ENCODE assay signal across 20 cellular contexts in the genomic region with DNA sequence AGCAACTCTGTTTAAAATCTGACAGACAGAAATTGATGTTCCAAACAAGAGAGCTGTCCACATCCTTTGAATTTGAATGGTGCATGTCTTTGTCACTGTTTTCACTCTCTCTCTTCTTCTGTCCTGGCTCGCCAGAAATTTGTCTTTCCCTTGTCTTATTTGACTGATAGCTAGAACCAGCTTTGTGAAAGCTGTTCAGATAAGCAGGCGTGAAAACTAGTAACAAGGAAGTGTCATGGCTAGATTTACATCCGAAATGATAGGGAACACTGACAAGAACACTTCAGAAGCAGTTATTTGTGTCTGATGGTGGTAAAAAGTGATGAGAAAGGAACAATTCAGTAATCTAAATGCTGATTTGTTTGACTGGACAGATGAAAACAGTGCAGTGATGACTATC.
"Had no signal": no experiment of that assay in that cellular context is flagged by ENCODE, and none has a peak within 500 bp of the region (broad histone marks: within the 10 kb centered on the region; RNA-seq: fewer than 3 reads in every experiment).

No MANE protein-coding gene starts in this region.

- DNase-seq: activated CD4-positive, alpha-beta T cell treated with anti-CD3 and anti-CD28 coated beads, Interleukin-2, amount 50 U/mL, for 1 hour; activated naive CD4-positive, alpha-beta T cell; activated naive CD8-positive, alpha-beta T cell treated with anti-CD3 and anti-CD28 coated beads, Interleukin-2, amount 10 ng/mL, durations not matched to agents 7 days and 5 days; cerebellar nuclear complex; heart left ventricle; left colon; naive B cell; right cardiac atrium; stimulated activated CD4-positive, alpha-beta T cell treated with anti-CD3 and anti-CD28 coated beads, Interleukin-4, amount 100 ng/mL, for 4 hours; stimulated activated CD8-positive, alpha-beta memory T cell treated with anti-CD3 and anti-CD28 coated beads, Interleukin-4, amount 100 ng/mL, for 48 hours; stimulated activated naive CD4-positive, alpha-beta T cell treated with Interleukin-2 at 50 U/mL for 16 hours; substantia nigra; T-helper 9 cell; transverse colon had no signal

- H3K36me3 ChIP-seq: breast epithelium, heart left ventricle, transverse colon, vagina had no signal

- H3K4me1 ChIP-seq: breast epithelium, heart left ventricle, transverse colon, vagina had no signal

- H3K4me3 ChIP-seq: breast epithelium, heart left ventricle, lung, skin epidermis, transverse colon, vagina had no signal

- H3K27ac ChIP-seq: breast epithelium, epithelial cell of prostate, heart left ventricle, skin epidermis, transverse colon, vagina had no signal

- H3K9me3 ChIP-seq: transverse colon, vagina had no signal

- FAIRE-seq: frontal cortex had no signal

- H3K27me3 ChIP-seq: breast epithelium, heart left ventricle, transverse colon, vagina had no signal
